ENCODE assay signal across 1 cellular context in genomic region chr5:146832985-146833732, GRCh38.
TF ChIP-seq lines count a peak whose summit lies in the region.

No MANE protein-coding gene starts in this region.

TF ChIP-seq in SK-N-SH, 30 proteins besides CTCF, POLR2A, EP300 and RAD21:
- TF ChIP-seq FOXJ3 (CRISPR knock-in tag; IDR thresholded peaks at IDR 0.05) (no peak), TCF12 (IDR thresholded peaks at IDR 0.05) (peak; percentile 75), POLR2AphosphoS5 (IDR thresholded peaks at IDR 0.05; ENCODE audit: low read depth, low read length) (no peak), NRF1 (IDR thresholded peaks at IDR 0.05; ENCODE audit: low read depth, low read length) (no peak), CHD2 (IDR thresholded peaks at IDR 0.05; ENCODE audit: low read length, partially characterized antibody) (no peak), TEAD4 (IDR thresholded peaks at IDR 0.05; ENCODE audit: borderline replicate concordance, insufficient read depth) (no peak; the same call in 1 of the 2 replicates), IRF3 (IDR thresholded peaks at IDR 0.05; ENCODE audit: low read depth, low read length) (no peak), SIN3A (IDR thresholded peaks at IDR 0.05; ENCODE audit: borderline replicate concordance, low read depth, low read length) (no peak), NFIC (IDR thresholded peaks at IDR 0.05; ENCODE audit: borderline replicate concordance) (no peak), YY1 (IDR thresholded peaks at IDR 0.05; ENCODE audit: low read depth) (no peak), REST (IDR thresholded peaks at IDR 0.05; ENCODE audit: low read depth, low read length) (no peak), ELF1 (IDR thresholded peaks at IDR 0.05) (no peak), GABPA (IDR thresholded peaks at IDR 0.05; ENCODE audit: low read depth) (no peak), RCOR1 (IDR thresholded peaks at IDR 0.05; ENCODE audit: low read length) (no peak), ZBTB33 (IDR thresholded peaks at IDR 0.05; ENCODE audit: borderline replicate concordance, low read depth) (no peak), JUND (IDR thresholded peaks at IDR 0.05) (peak; percentile 69), RFX5 (IDR thresholded peaks at IDR 0.05; ENCODE audit: low read length) (no peak), EZH2phosphoT487 (IDR thresholded peaks at IDR 0.05; ENCODE audit: borderline replicate concordance, low read depth) (no peak), PBX3 (IDR thresholded peaks at IDR 0.05) (peak; percentile 82), MAX (IDR thresholded peaks at IDR 0.05; ENCODE audit: low read depth) (no peak), RXRA (IDR thresholded peaks at IDR 0.05; ENCODE audit: borderline replicate concordance, low read depth) (no peak), MXI1 (IDR thresholded peaks at IDR 0.05; ENCODE audit: low read depth, low read length) (no peak), FOSL2 (IDR thresholded peaks at IDR 0.05; ENCODE audit: borderline replicate concordance, low read depth) (peak; percentile 48; the same call in 1 of the 2 replicates), TAF1 (IDR thresholded peaks at IDR 0.05; ENCODE audit: borderline replicate concordance, low read depth, low read length) (no peak)
